Comparison of ENCODE assay signal across 8 cellular contexts in genomic region chr3:135895106-135895733, GRCh38.
DNase-seq lines count a peak whose midpoint lies in the region; ATAC-seq and TF ChIP-seq lines count a peak whose summit lies in the region.

No MANE protein-coding gene starts in this region.

- POLR2A ChIA-PET in A673 (lab: Charles Lee; ENCODE audit: low non-redundant PET) = no interaction called here

- ATAC-seq in GM21528 (IDR thresholded peaks at IDR 0.05; ENCODE audit: low FRiP score, unreplicated experiment) = no peak

- peak; percentile 90 for TF ChIP-seq CTCF in A673 (conservative IDR thresholded peaks at IDR 0.05; ENCODE audit: low read depth, low read length)
- peak; percentile 84 for TF ChIP-seq CTCF in GM12873 (IDR thresholded peaks at IDR 0.05; ENCODE audit: insufficient read depth, low read depth, low read length, missing control alignments)
- TF ChIP-seq CTCF in SU-DHL-6 (IDR thresholded peaks at IDR 0.05; ENCODE audit: insufficient read depth, low read length, poor library complexity, severe bottlenecking) = peak; percentile 85

- H3K9ac ChIP-seq in SU-DHL-6 (ENCODE audit: low read length) = no peak overlapping the region

- peaks cover 23% of the 10 kb centered on the region for H3K27me3 ChIP-seq in A673 (replicated peaks; ENCODE audit: insufficient read depth, low read depth, low read length, poor library complexity)
- no peaks in the 10 kb centered on the region for H3K27me3 ChIP-seq in SU-DHL-6 (ENCODE audit: low read length)

- BruUV-seq in A673 (replicated peaks; lab: Mats Ljungman, UMichigan) = no TSS peak

- H3K36me3 ChIP-seq in A673 (ENCODE audit: insufficient read depth, low read length, poor library complexity, severe bottlenecking) = no peaks in the 10 kb centered on the region
- no peaks in the 10 kb centered on the region for H3K36me3 ChIP-seq in SU-DHL-6 (ENCODE audit: low read length)

- H3K79me2 ChIP-seq in SU-DHL-6 (ENCODE audit: insufficient read depth, low read length) = no peaks in the 10 kb centered on the region

- H3K27ac ChIP-seq in A673 (ENCODE audit: low read depth, low read length, poor library complexity, severe bottlenecking) (no peak overlapping the region), SU-DHL-6 (ENCODE audit: low read depth, low read length) (no peak overlapping the region)

- H3K9me3 ChIP-seq in A673 (ENCODE audit: low read depth, low read length, poor library complexity, severe bottlenecking) = no peaks in the 10 kb centered on the region
- no peaks in the 10 kb centered on the region for H3K9me3 ChIP-seq in SU-DHL-6 (ENCODE audit: insufficient read depth, low read length)

- no peak overlapping the region for H3K4me3 ChIP-seq in A673 (ENCODE audit: low read depth, low read length, poor library complexity, severe bottlenecking)
- H3K4me3 ChIP-seq in SU-DHL-6 (ENCODE audit: insufficient read depth, low read length, poor library complexity, severe bottlenecking) = no peak overlapping the region

- CTCF ChIA-PET in A673 (lab: Charles Lee) = no interaction called here

- H3F3A ChIP-seq in SU-DHL-6 (ENCODE audit: insufficient read depth) = no peaks in the 10 kb centered on the region

- intact Hi-C loops in A673 (cut with micrococcal nuclease; ENCODE audit: unreplicated experiment) = loop anchor here (1.0 to 5.0 kb wide), 3 partner anchors 147 to 1294 kb away; partner anchors contain the start of gene EPHB1

- no peaks in the 10 kb centered on the region for H3K9me2 ChIP-seq in SU-DHL-6 (replicated peaks; ENCODE audit: insufficient read depth, low read length)

- peak; percentile 78 for DNase-seq in A673 (ENCODE audit: low spot score)
- DNase-seq in NCI-H1436 treated with DMSO at 0.1 percent for 48 hours (lab: John Stamatoyannopoulos, UW) = peak; percentile 41
- peak; percentile 69 for DNase-seq in cerebellum (ENCODE audit: low spot score)
- DNase-seq in left kidney (ENCODE audit: low read depth, low spot score) = peak; percentile 88
- DNase-seq in stimulated activated CD4-positive, alpha-beta T cell treated with anti-CD3 and anti-CD28 coated beads, TNF-alpha, amount 100 ng/mL, for 24 hours (ENCODE audit: low read depth in 3 of 3) = peak; percentile 1 to 45 (median 16)

- no peaks in the 10 kb centered on the region for H4K20me1 ChIP-seq in SU-DHL-6 (ENCODE audit: low read depth, low read length)

- H3K4me2 ChIP-seq in SU-DHL-6 (ENCODE audit: low read depth, low read length, poor library complexity, severe bottlenecking) = no peak overlapping the region

- no peak overlapping the region for H2AFZ ChIP-seq in SU-DHL-6 (ENCODE audit: low read depth, low read length, severe bottlenecking)

- H3K4me1 ChIP-seq in A673 (ENCODE audit: insufficient read depth, low read length, poor library complexity, severe bottlenecking) = no peaks in the 10 kb centered on the region

Comparison
In these comparisons a context has a peak if more than half of its experiments do, and no peak if none do; other contexts are left out.
1. DNase-seq: peak in every context shown above with its lines; median percentile 88 in left kidney; 78 in A673; 69 in cerebellum; 41 in NCI-H1436 treated with DMSO at 0.1 percent for 48 hours; 16 in stimulated activated CD4-positive, alpha-beta T cell treated with anti-CD3 and anti-CD28 coated beads, TNF-alpha, amount 100 ng/mL, for 24 hours.